Comparison of ENCODE assay signal across 8 cellular contexts in genomic region chr3:136751259-136752045, GRCh38. TPM values are rescaled to one million over a fixed set of nuclear protein-coding genes. Genes with fewer than 3 reads are reported as not detected.
DNase-seq lines count a peak whose midpoint lies in the region; ATAC-seq and TF ChIP-seq lines count a peak whose summit lies in the region.

No MANE protein-coding gene starts in this region.

- H3K27me3 ChIP-seq in HUES48 (ENCODE audit: control insufficient read depth, insufficient read depth, low read length) = no peaks in the 10 kb centered on the region
- H3K27me3 ChIP-seq in PC-3 (ENCODE audit: low read length) = no peaks in the 10 kb centered on the region
- no peaks in the 10 kb centered on the region for H3K27me3 ChIP-seq in esophagus (ENCODE audit: control insufficient read depth in 1 of 2, insufficient read depth in 2 of 2, low read length in 2 of 2)
- H3K27me3 ChIP-seq in muscle layer of colon (ENCODE audit: control insufficient read depth in 1 of 2, insufficient read depth in 2 of 2, low read length in 2 of 2) = no peaks in the 10 kb centered on the region

- H3K9me3 ChIP-seq in HUES48 (ENCODE audit: control insufficient read depth, insufficient read depth, low read length) = no peaks in the 10 kb centered on the region
- H3K9me3 ChIP-seq in PC-3 (ENCODE audit: low read length) = no peaks in the 10 kb centered on the region
- H3K9me3 ChIP-seq in esophagus (ENCODE audit: control insufficient read depth in 2 of 2, insufficient read depth in 1 of 2, low read depth in 1 of 2, low read length in 1 of 2) = no peaks in the 10 kb centered on the region
- H3K9me3 ChIP-seq in muscle layer of colon (ENCODE audit: low read length) = no peaks in the 10 kb centered on the region

- CTCF ChIA-PET in PC-3 (lab: Charles Lee) = interaction anchor here (0.5 to 1.9 kb wide), 8 partner anchors 156 to 677 kb away, joined by 3 to 41 read pairs (median 11); no protein-coding TSS in a partner anchor

- H3K4me3 Mint-ChIP-seq in activated T-cell treated with anti-CD3 and anti-CD28 coated beads, Interleukin-2, amount 50 U/mL, for 24 hours = peak overlapping the region; percentile 87

- no peaks in the 10 kb centered on the region for H3K9me2 ChIP-seq in PC-3 (replicated peaks; ENCODE audit: low read length)

- H4K20me1 ChIP-seq in PC-3 (ENCODE audit: low read length) = no peaks in the 10 kb centered on the region

- H3K4me1 Mint-ChIP-seq in activated T-cell treated with anti-CD3 and anti-CD28 coated beads, Interleukin-2, amount 50 U/mL, for 24 hours (ENCODE audit: low read depth) = peaks cover 48% of the 10 kb centered on the region

- H3K27ac ChIP-seq in HUES48 (ENCODE audit: low read depth, low read length) (peak overlapping the region; percentile 100), PC-3 (ENCODE audit: low read length) (peak overlapping the region; percentile 75), esophagus (ENCODE audit: low read depth in 2 of 2, low read length in 1 of 2) (peak overlapping the region; percentile 96 to 100), muscle layer of colon (ENCODE audit: low read depth, low read length) (peak overlapping the region; percentile 95)

- no peaks in the 10 kb centered on the region for H3K36me3 ChIP-seq in HUES48 (ENCODE audit: control insufficient read depth, insufficient read depth, low read length)
- no peaks in the 10 kb centered on the region for H3K36me3 ChIP-seq in PC-3 (ENCODE audit: low read depth, low read length)
- H3K36me3 ChIP-seq in esophagus (ENCODE audit: control insufficient read depth in 2 of 2, insufficient read depth in 2 of 2, low read length in 1 of 2) = no peaks in the 10 kb centered on the region
- H3K36me3 ChIP-seq in muscle layer of colon (ENCODE audit: insufficient read depth, low read length) = no peaks in the 10 kb centered on the region

- H3K4me3 ChIP-seq in HUES48 (ENCODE audit: low read depth, low read length) (peak overlapping the region; percentile 80), PC-3 (ENCODE audit: low read length) (peak overlapping the region; percentile 73), esophagus (ENCODE audit: low read depth in 1 of 2, low read length in 2 of 2) (peak overlapping the region; percentile 74 to 80), muscle layer of colon (ENCODE audit: low read depth in 1 of 2, low read length in 2 of 2) (peak overlapping the region; percentile 55 to 90)

- peak overlapping the region; percentile 94 for H3K4me2 ChIP-seq in PC-3 (ENCODE audit: low read length)

- 0 to 1% methylated on average over 49 to 77 of the region's 77 CpGs for WGBS in esophagus, 2 donors

- H3K79me2 ChIP-seq in PC-3 (ENCODE audit: low read length) = peaks cover 58% of the 10 kb centered on the region

- no peak for TF ChIP-seq CTCF in PC-3 (conservative IDR thresholded peaks at IDR 0.05; ENCODE audit: low read depth, low read length)

- POLR2A ChIA-PET in PC-3 (lab: Charles Lee; ENCODE audit: unreplicated experiment) = interaction anchor here (0.8 to 1.0 kb wide), 2 partner anchors 361 to 677 kb away, joined by 3 read pairs; no protein-coding TSS in a partner anchor

- no peaks in the 10 kb centered on the region for H3F3A ChIP-seq in PC-3 (ENCODE audit: low read length, unreplicated experiment)

- DNase-seq in AG08395 (ENCODE audit: low spot score) = peak; percentile 55
- peak; percentile 33 for DNase-seq in GM19238 (ENCODE audit: insufficient read length, low spot score)
- peak; percentile 54 for DNase-seq in PC-3
- peak; percentile 80 for DNase-seq in activated T-cell treated with anti-CD3 and anti-CD28 coated beads, Interleukin-2, amount 50 U/mL, for 24 hours
- DNase-seq in stimulated activated CD8-positive, alpha-beta memory T cell treated with anti-CD3 and anti-CD28 coated beads, Interleukin-7, amount 100 ng/mL, for 1 hour (ENCODE audit: low read depth in 2 of 2) = peak; percentile 30 to 35

- BruUV-seq in PC-3 (replicated peaks; lab: Mats Ljungman, UMichigan) = no TSS peak

- ATAC-seq in PC-3 = peak; percentile 9

- H3K27me3 Mint-ChIP-seq in activated T-cell treated with anti-CD3 and anti-CD28 coated beads, Interleukin-2, amount 50 U/mL, for 24 hours = no peaks in the 10 kb centered on the region

- H3K9ac ChIP-seq in HUES48 (ENCODE audit: low read depth, low read length) (peak overlapping the region; percentile 95), PC-3 (ENCODE audit: low read length) (peak overlapping the region; percentile 94), muscle layer of colon (ENCODE audit: low read length) (peak overlapping the region; percentile 78)

- H3K4me1 ChIP-seq in HUES48 (ENCODE audit: control insufficient read depth, insufficient read depth, low read length) (peaks cover 28% of the 10 kb centered on the region), PC-3 (ENCODE audit: insufficient read depth, low read length) (peaks cover 9% of the 10 kb centered on the region), esophagus (ENCODE audit: control insufficient read depth in 2 of 2, insufficient read depth in 2 of 2, low read length in 1 of 2) (no peaks in the 10 kb centered on the region), muscle layer of colon (ENCODE audit: insufficient read depth, low read length) (peaks cover 32% of the 10 kb centered on the region)

- H3K27ac Mint-ChIP-seq in activated T-cell treated with anti-CD3 and anti-CD28 coated beads, Interleukin-2, amount 50 U/mL, for 24 hours = peak overlapping the region; percentile 99

- H3K36me3 Mint-ChIP-seq in activated T-cell treated with anti-CD3 and anti-CD28 coated beads, Interleukin-2, amount 50 U/mL, for 24 hours (ENCODE audit: low read depth) = peaks cover 29% of the 10 kb centered on the region

- H2AFZ ChIP-seq in PC-3 (ENCODE audit: low read length) = peak overlapping the region; percentile 71

- no peaks in the 10 kb centered on the region for H3K9me3 Mint-ChIP-seq in activated T-cell treated with anti-CD3 and anti-CD28 coated beads, Interleukin-2, amount 50 U/mL, for 24 hours

- intact Hi-C loops in PC-3 (cut with micrococcal nuclease) = loop anchor here (1.0 to 10.0 kb wide), 7 partner anchors 111 to 681 kb away; partner anchors contain the start of gene NCK1

RNA-seq across cellular contexts. Expression of gene STAG1, which starts 0.7 kb away (rescaled TPM):
- total RNA-seq in PC-3 (2014; rRNA removed) = 13.1 and 14.6 TPM in 2 replicates
- 1 to 10 TPM; 7.1 to 8.3 TPM for polyA plus RNA-seq in esophagus

Comparison
In these comparisons a context has a peak if more than half of its experiments do, and no peak if none do; other contexts are left out.
1. Peak in every context shown above with its lines: DNase-seq, ATAC-seq, H3K4me3 ChIP-seq and H3K27ac ChIP-seq.